1 cellular context compared by ENCODE assay signal in genomic region chrX:9759340-9759739, GRCh38.
TF ChIP-seq lines count a peak whose summit lies in the region.

No MANE protein-coding gene starts in this region.

TF ChIP-seq in HepG2, 621 proteins besides CTCF, POLR2A, EP300 and RAD21:
- TF ChIP-seq ZUFSP (CRISPR knock-in tag; IDR thresholded peaks at IDR 0.05; ENCODE audit: borderline replicate concordance) (no peak), KDM1A (CRISPR knock-in tag; IDR thresholded peaks at IDR 0.05) (no peak), NCOA1 (CRISPR knock-in tag; IDR thresholded peaks at IDR 0.05) (no peak), MXI1 (IDR thresholded peaks at IDR 0.05; ENCODE audit: borderline replicate concordance, low read depth, low read length) (no peak), ZNF160 (CRISPR knock-in tag; IDR thresholded peaks at IDR 0.05) (no peak), CREB1 (IDR thresholded peaks at IDR 0.05) (0 out of 2 replicates have a peak, but pooled peaks have one; percentile 6), CREB1 (CRISPR knock-in tag; IDR thresholded peaks at IDR 0.05) (no peak)
